8 cellular contexts compared by ENCODE assay signal in genomic region chr10:987906-988666, GRCh38. TPM values are rescaled to one million over a fixed set of nuclear protein-coding genes. Genes with fewer than 3 reads are reported as not detected.
DNase-seq lines count a peak whose midpoint lies in the region; ATAC-seq, FAIRE-seq and TF ChIP-seq lines count a peak whose summit lies in the region.

Gene GTPBP4 (plus strand): TSS chr10:988434. CDS start chr10:988480, 46 bp downstream.

- H3K36me3 Mint-ChIP-seq in CD14-positive monocyte = peaks cover 17 to 27% of the 10 kb centered on the region in 2 donors

- peak within 1 kb of the TSS; percentile 79 for H3K27ac ChIP-seq in HepG2 (ENCODE audit: extremely low read length, insufficient read depth, low read length)

- H3K27ac Mint-ChIP-seq in CD14-positive monocyte = peak within 1 kb of the TSS; percentile 91 to 96 (median 92)

- no peak within 1 kb of the TSS for H2AFZ ChIP-seq in HepG2 (ENCODE audit: low read length)

- peak; percentile 98 for DNase-seq in CD14-positive monocyte (ENCODE audit: low spot score)
- DNase-seq in NCI-H526 treated with DMSO at 0.1 percent for 48 hours (lab: John Stamatoyannopoulos, UW) = peak; percentile 84
- peak; percentile 95 to 97 for DNase-seq in activated CD4-positive, alpha-beta T cell treated with anti-CD3 and anti-CD28 coated beads, Interleukin-2, amount 50 U/mL, for 4 hours
- peak; percentile 95 to 98 for DNase-seq in dermis microvascular lymphatic vessel endothelial cell (ENCODE audit: low read depth in 2 of 2)
- peak; percentile 94 for DNase-seq in HepG2 (ENCODE audit: low spot score)
- peak; percentile 96 for DNase-seq in stimulated activated CD4-positive, alpha-beta T cell treated with anti-CD3 and anti-CD28 coated beads, Interleukin-4, amount 100 ng/mL, for 1 hour

- TF ChIP-seq POLR2A in HepG2 (IDR thresholded peaks at IDR 0.05; ENCODE audit: insufficient read depth in 1 of 2, low read depth in 2 of 2, low read length in 2 of 2) = peak; percentile 69 to 81

- H3K27me3 Mint-ChIP-seq in CD14-positive monocyte (ENCODE audit: low read depth in 3 of 3) = peaks cover 0 to 2% (median 0%) of the 10 kb centered on the region in 3 donors

- peak; percentile 94 for ATAC-seq in GM19328 (IDR thresholded peaks at IDR 0.05; ENCODE audit: unreplicated experiment)
- ATAC-seq in HG03520 (IDR thresholded peaks at IDR 0.05; ENCODE audit: unreplicated experiment) = peak; percentile 92
- ATAC-seq in HepG2 = peak; percentile 97

- H3K27me3 ChIP-seq in HepG2 (ENCODE audit: control insufficient read depth in 1 of 2, insufficient read depth in 2 of 2, low read length in 2 of 2) = no peaks in the 10 kb centered on the region; a peak in 1 of 5 replicates

- in situ Hi-C loops in HepG2 (cut with HindIII; ENCODE audit: extremely low pct_ligation_motif_present, low pct_unique_long_range_greater_than_20kb) = loop anchor here (10.0 kb wide), 1 partner anchor 53 kb away; the partner anchor contains the start of gene LARP4B

- peaks cover 5 to 10% of the 10 kb centered on the region in 2 experiments; a peak in 4 of 5 replicates for H3K36me3 ChIP-seq in HepG2 (replicated peaks in 1 of 2; ENCODE audit: control insufficient read depth in 1 of 2, insufficient read depth in 2 of 2, low read length in 2 of 2)

- 1% methylated on average over 15 of the region's 71 CpGs for WGBS in HepG2 (ENCODE audit: low lambda C conversion rate)

- no peaks in the 10 kb centered on the region for H3K9me3 Mint-ChIP-seq in CD14-positive monocyte

- FAIRE-seq in HepG2 (lab: Jason Lieb, UNC) = peak; percentile 94

- TF ChIP-seq CTCF in CD14-positive monocyte (IDR thresholded peaks at IDR 0.05) (peak; percentile 11), HepG2 (CRISPR knock-in tag; IDR thresholded peaks at IDR 0.05) (peak; percentile 97)

- peaks cover 12% of the 10 kb centered on the region for H4K20me1 ChIP-seq in HepG2 (ENCODE audit: insufficient read depth, low read length)

- H3K9me3 ChIP-seq in HepG2 (ENCODE audit: low read length) = no peaks in the 10 kb centered on the region

- peak within 1 kb of the TSS; percentile 95 for H3K9ac ChIP-seq in HepG2 (ENCODE audit: insufficient read depth, low read depth, low read length)

- intact Hi-C loops in CD14-positive monocyte (cut with micrococcal nuclease) (loop anchor here (2.0 to 5.0 kb wide), 4 partner anchors 56 to 69 kb away; partner anchors contain the start of genes LARP4B (in 2 of the 2) and WDR37 (in 1 of the 2)), HepG2 (cut with micrococcal nuclease; ENCODE audit: unreplicated experiment) (loop anchor here (2.0 to 5.0 kb wide), 3 partner anchors 17 to 59 kb away; partner anchors contain the start of genes IDI1 and LARP4B)

- H3K4me2 ChIP-seq in HepG2 (ENCODE audit: low read depth, low read length) = peak within 1 kb of the TSS; percentile 84

- H3K4me3 Mint-ChIP-seq in CD14-positive monocyte = peak within 1 kb of the TSS; percentile 84 to 90

- peak within 1 kb of the TSS; percentile 98 to 100 (median 99) for H3K4me3 ChIP-seq in HepG2 (replicated peaks in 1 of 3; ENCODE audit: insufficient read depth in 1 of 3, low read depth in 2 of 3, low read length in 3 of 3)

- BruUV-seq in HepG2 (replicated peaks; lab: Mats Ljungman, UMichigan) = TSS peak; percentile 84

- peak; percentile 6; the same call in 1 of the 2 replicates for TF ChIP-seq RAD21 in HepG2 (CRISPR knock-in tag; IDR thresholded peaks at IDR 0.05)

- peaks cover 49% of the 10 kb centered on the region for H3K79me2 ChIP-seq in HepG2 (ENCODE audit: insufficient read depth, low read length)

- peaks cover 67% of the 10 kb centered on the region for H3K4me1 ChIP-seq in HepG2 (ENCODE audit: insufficient read depth, low read length)

- peak; percentile 4 to 14; a peak in 2 of 4 replicates for TF ChIP-seq EP300 in HepG2 (IDR thresholded peaks at IDR 0.05; ENCODE audit: low read depth in 2 of 2, low read length in 2 of 2)
- TF ChIP-seq EP300 in HepG2 (CRISPR knock-in tag; IDR thresholded peaks at IDR 0.05; ENCODE audit: borderline replicate concordance) = no peak

- H3K4me1 Mint-ChIP-seq in CD14-positive monocyte = peaks cover 27% of the 10 kb centered on the region

- CTCF ChIA-PET in HepG2 (lab: Yijun Ruan, JAX; ENCODE audit: low intra/inter-chr PET ratio, low total read pairs) = no interaction called here

- POLR2A ChIA-PET in HepG2 (lab: Yijun Ruan, JAX) = interaction anchor here (1.0 to 6.5 kb wide), 9 partner anchors 14 to 61 kb away, joined by 3 to 42 read pairs (median 4); partner anchors contain the start of gene IDI1

TF ChIP-seq in HepG2, 621 proteins besides CTCF, POLR2A, EP300 and RAD21 (continues in another document):
- TF ChIP-seq CHD2 (IDR thresholded peaks at IDR 0.05; ENCODE audit: low read depth, low read length) (0 out of 2 replicates have a peak, but pooled peaks have one; percentile 40), ZEB1 (IDR thresholded peaks at IDR 0.05; ENCODE audit: insufficient replicate concordance, low read depth) (no peak), HDAC1 (CRISPR knock-in tag; IDR thresholded peaks at IDR 0.05) (peak; percentile 90), ZNF724P (CRISPR knock-in tag; IDR thresholded peaks at IDR 0.05; ENCODE audit: borderline replicate concordance) (peak; percentile 39; the same call in 1 of the 2 replicates), ZNF704 (CRISPR knock-in tag; IDR thresholded peaks at IDR 0.05; ENCODE audit: borderline replicate concordance) (peak; percentile 23; the same call in 1 of the 2 replicates), NFKB2 (CRISPR knock-in tag; IDR thresholded peaks at IDR 0.05; ENCODE audit: borderline replicate concordance) (peak; percentile 86), ZNF235 (CRISPR knock-in tag; IDR thresholded peaks at IDR 0.05; ENCODE audit: borderline replicate concordance) (no peak), AGO1 (IDR thresholded peaks at IDR 0.05; ENCODE audit: low read depth, low read length, poor library complexity, severe bottlenecking) (peak; percentile 57), TP53 (CRISPR knock-in tag; conservative IDR thresholded peaks at IDR 0.05) (0 out of 2 replicates have a peak, but pooled peaks have one; percentile 71), ZNF746 (CRISPR knock-in tag; IDR thresholded peaks at IDR 0.05) (peak; percentile 74), SAP130 (CRISPR knock-in tag; IDR thresholded peaks at IDR 0.05; ENCODE audit: low read depth) (peak; percentile 97)

RNA-seq across cellular contexts. Expression of gene GTPBP4, which starts in this region (rescaled TPM):
- polyA plus RNA-seq in CD14-positive monocyte (10 to 100 TPM in 1 of 2 donors, 1 to 10 TPM in 1; 9.9 to 12.2 TPM), HepG2 (2011; rRNA removed) (20.1 and 24.1 TPM in 2 replicates)
- total RNA-seq in dermis microvascular lymphatic vessel endothelial cell (19.0 and 20.2 TPM in 2 replicates), HepG2 (2016; rRNA removed; fragmentation: Illumina TruSeq; extraction: Trizol) (85.5 and 101 TPM in 2 replicates)
- 9.2 and 10.8 TPM in 2 replicates for total RNA-seq in HepG2 (2016; cell fraction: cytosol; rRNA removed; fragmentation: Illumina TruSeq; extraction: Trizol; ENCODE audit: low read depth)
- total RNA-seq in HepG2 (2016; cell fraction: insoluble cytoplasmic fraction; rRNA removed; fragmentation: Illumina TruSeq; extraction: Trizol) = 73.1 and 98.3 TPM in 2 replicates
- 17.2 and 23.2 TPM in 2 replicates for total RNA-seq in HepG2 (2016; cell fraction: membrane; rRNA removed; fragmentation: Illumina TruSeq; extraction: Trizol)
- 61.0 and 70.2 TPM in 2 replicates for total RNA-seq in HepG2 (2016; cell fraction: nucleus; rRNA removed; fragmentation: Illumina TruSeq; extraction: Trizol)
- 9.2 and 11.6 TPM in 2 replicates for polyA plus RNA-seq in HepG2 (2011; cell fraction: cytosol; rRNA removed)
- polyA plus RNA-seq in HepG2 (2011; cell fraction: nucleus; rRNA removed) = 31.1 and 31.6 TPM in 2 replicates
- 37.7 and 40.3 TPM in 2 replicates for polyA plus RNA-seq in HepG2 (2012)
- polyA plus RNA-seq in HepG2 (2016; cell fraction: cytosol; fragmentation: Illumina TruSeq; extraction: Trizol; ENCODE audit: low read depth) = 3.6 and 4.3 TPM in 2 replicates
- 116 and 119 TPM in 2 replicates for polyA plus RNA-seq in HepG2 (2016; cell fraction: insoluble cytoplasmic fraction; fragmentation: Illumina TruSeq; extraction: Trizol; ENCODE audit: low read depth)
- polyA plus RNA-seq in HepG2 (2016; cell fraction: membrane; fragmentation: Illumina TruSeq; extraction: Trizol; ENCODE audit: low read depth) = 8.8 and 12.3 TPM in 2 replicates
- 109 and 116 TPM in 2 replicates for polyA plus RNA-seq in HepG2 (2016; cell fraction: nucleus; fragmentation: Illumina TruSeq; extraction: Trizol; ENCODE audit: insufficient read depth, low read depth)
- 35.4 and 59.3 TPM in 2 replicates for polyA minus RNA-seq in HepG2 (2011; rRNA and poly(A)+ RNA removed; ENCODE audit: low replicate concordance)
- polyA minus RNA-seq in HepG2 (2011; cell fraction: cytosol; rRNA and poly(A)+ RNA removed) = 14.2 and 15.8 TPM in 2 replicates
- polyA minus RNA-seq in HepG2 (2011; cell fraction: nucleus; rRNA and poly(A)+ RNA removed) = 62.8 and 65.3 TPM in 2 replicates

Comparison
In these comparisons a context has a peak if more than half of its experiments do, and no peak if none do; other contexts are left out.
1. Peak in every context shown above with its lines: DNase-seq, ATAC-seq, H3K4me3 ChIP-seq and H3K27ac ChIP-seq.